ENCODE assay signal across 24 cellular contexts in the genomic region with DNA sequence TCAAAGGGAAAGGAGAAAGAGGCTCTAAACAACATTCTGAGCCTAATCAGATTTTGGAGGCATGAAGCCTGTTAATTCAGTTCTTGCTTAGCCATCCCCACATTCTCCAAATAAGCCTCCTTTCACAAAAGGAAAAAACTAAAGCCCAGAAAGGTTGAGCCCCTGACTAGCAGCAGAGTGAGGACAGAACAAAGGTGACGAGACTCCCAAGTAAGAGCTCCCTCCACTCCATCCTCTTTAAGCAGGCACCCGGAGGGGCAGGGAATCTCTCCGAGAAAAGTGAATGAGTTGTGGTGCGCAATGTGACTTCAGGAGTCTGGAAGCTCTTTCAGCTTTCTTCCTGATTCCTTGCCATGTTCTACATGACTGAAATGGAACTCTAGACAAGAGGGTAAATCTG. TPM values are rescaled to one million over a fixed set of nuclear protein-coding genes. Genes with fewer than 3 reads are reported as not detected.
"Had no signal": no experiment of that assay in that cellular context is flagged by ENCODE, and none has a peak within 500 bp of the region (broad histone marks: within the 10 kb centered on the region; RNA-seq: fewer than 3 reads in every experiment).

No MANE protein-coding gene starts in this region.

- H3K4me3 ChIP-seq: K562 had no signal

- DNase-seq: Kasumi-1, MM.1S, NCI-H1092, NCI-H1105 treated with DMSO at 0.1 percent for 48 hours, NCI-H1417 treated with DMSO at 0.1 percent for 48 hours, NCI-H146, NCI-H1694 treated with DMSO at 0.1 percent for 48 hours, NCI-H1930, NCI-H2107, NCI-H2227 treated with DMSO at 0.1 percent for 48 hours, NCI-H510A, NCI-H524 treated with DMSO at 0.1 percent for 48 hours, NCI-H69, NCI-H774, PC-3, SHP77 had no signal

- H3K27ac ChIP-seq: HL-60, KMS-11, RWPE1 had no signal

- ATAC-seq: K562, Panc1, PC-3, SK-N-SH treated with all-trans-retinoic acid at 6 μM for 48 hours had no signal

- H3K4me2 ChIP-seq: KMS-11 had no signal

- H3K9ac ChIP-seq: KMS-11 had no signal

RNA-seq across cellular contexts. Expression of gene MYBPHL, which starts 43.4 kb away (rescaled TPM):
- total RNA-seq: M059J, PC-3 had no signal
- polyA plus RNA-seq: IgD-negative memory B cell had no signal
